ENCODE assay signal across 8 cellular contexts in the genomic region with DNA sequence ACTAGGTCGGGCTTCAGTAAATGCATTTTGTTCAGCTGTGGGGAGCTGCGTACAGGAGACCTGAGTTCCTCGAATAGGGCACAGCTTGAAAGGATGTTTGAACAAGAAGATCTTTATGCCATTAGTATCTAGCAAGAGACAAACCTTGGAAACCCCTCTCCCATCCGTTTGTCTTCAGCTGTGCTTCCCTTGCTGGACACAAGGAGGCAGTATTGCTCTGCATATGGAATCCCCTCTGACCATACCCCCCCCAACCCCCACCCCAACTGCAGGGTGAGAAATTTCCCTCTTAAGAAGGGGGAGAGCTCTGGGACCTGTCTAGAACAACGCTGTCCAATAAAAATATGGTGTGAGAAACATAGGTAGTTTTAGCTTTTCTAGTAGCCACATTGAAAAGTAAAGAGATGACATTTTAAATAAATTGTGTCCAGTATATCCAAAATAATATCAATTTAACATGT. TPM values are rescaled to one million over a fixed set of nuclear protein-coding genes. Genes with fewer than 3 reads are reported as not detected.
DNase-seq lines count a peak whose midpoint lies in the region; ATAC-seq and TF ChIP-seq lines count a peak whose summit lies in the region.

No MANE protein-coding gene starts in this region.

- H3K27ac ChIP-seq in lung (ENCODE audit: low read depth in 1 of 2, low read length in 1 of 2): no peak overlapping the region

- no peaks in the 10 kb centered on the region for H3K27me3 Mint-ChIP-seq in dendritic cell treated with granulocyte-macrophage colony-stimulating factor and Interleukin-4, amounts not matched to agents 40 ng/mL and 50 ng/mL, for 4 days

- no peaks in the 10 kb centered on the region for H3K9me3 ChIP-seq in lung (ENCODE audit: control insufficient read depth in 2 of 2, insufficient read depth in 1 of 2, low read length in 1 of 2)

- TF ChIP-seq CTCF in lung (IDR thresholded peaks at IDR 0.05; ENCODE audit: control extremely low read depth, extremely low read depth): peak; percentile 35

- peak overlapping the region; percentile 83 for H3K4me3 Mint-ChIP-seq in dendritic cell treated with granulocyte-macrophage colony-stimulating factor and Interleukin-4, amounts not matched to agents 40 ng/mL and 50 ng/mL, for 4 days

- H3K4me1 ChIP-seq in lung (ENCODE audit: control insufficient read depth in 2 of 2, insufficient read depth in 2 of 2, low read length in 2 of 2): peaks cover 0 to 4% of the 10 kb centered on the region in 2 donors

- in situ Hi-C loops in ACHN (cut with HindIII; ENCODE audit: low pct_ligation_motif_present, low pct_unique_long_range_greater_than_20kb, low sequenced_read_pairs): no loop called here

- peaks cover 40% of the 10 kb centered on the region for H3K36me3 Mint-ChIP-seq in dendritic cell treated with granulocyte-macrophage colony-stimulating factor and Interleukin-4, amounts not matched to agents 40 ng/mL and 50 ng/mL, for 4 days (ENCODE audit: low read depth)

- no peaks in the 10 kb centered on the region for H3K27me3 ChIP-seq in lung (ENCODE audit: control insufficient read depth, insufficient read depth)

- intact Hi-C loops in dendritic cell treated with granulocyte-macrophage colony-stimulating factor and Interleukin-4, amounts not matched to agents 40 ng/mL and 50 ng/mL, for 4 days (cut with micrococcal nuclease): loop anchor here (10.0 kb wide), 1 partner anchor 632 kb away; no protein-coding TSS in a partner anchor

- ATAC-seq in lung (ENCODE audit: insufficient read depth, low FRiP score) (no peak), GM21723 (IDR thresholded peaks at IDR 0.05; ENCODE audit: unreplicated experiment) (no peak)

- H3K4me1 Mint-ChIP-seq in dendritic cell treated with granulocyte-macrophage colony-stimulating factor and Interleukin-4, amounts not matched to agents 40 ng/mL and 50 ng/mL, for 4 days (ENCODE audit: low read depth): peaks cover 54% of the 10 kb centered on the region

- H3K9me3 Mint-ChIP-seq in dendritic cell treated with granulocyte-macrophage colony-stimulating factor and Interleukin-4, amounts not matched to agents 40 ng/mL and 50 ng/mL, for 4 days: no peaks in the 10 kb centered on the region

- WGBS in lung, 2 donors: 5 to 13% methylated on average over 5 of the region's 5 CpGs

- peak overlapping the region; percentile 88 for H3K4me3 ChIP-seq in lung

- H3K36me3 ChIP-seq in lung (ENCODE audit: control insufficient read depth in 2 of 2, insufficient read depth in 2 of 2, low read length in 2 of 2): no peaks in the 10 kb centered on the region

- no peak overlapping the region for H3K27ac Mint-ChIP-seq in dendritic cell treated with granulocyte-macrophage colony-stimulating factor and Interleukin-4, amounts not matched to agents 40 ng/mL and 50 ng/mL, for 4 days

- peak; percentile 78 for DNase-seq in ACHN
- peak; percentile 69 for DNase-seq in GM19238 (ENCODE audit: insufficient read length, low spot score)
- DNase-seq in NCI-H446 treated with DMSO at 0.1 percent for 48 hours (lab: John Stamatoyannopoulos, UW): peak; percentile 43
- peak; percentile 79 for DNase-seq in activated CD4-positive, alpha-beta T cell treated with anti-CD3 and anti-CD28 coated beads for 48 hours
- peak; percentile 57 for DNase-seq in lung (ENCODE audit: low spot score)
- DNase-seq in stimulated activated CD4-positive, alpha-beta T cell treated with anti-CD3 and anti-CD28 coated beads, TNF-alpha, amount 100 ng/mL, for 24 hours (ENCODE audit: low read depth in 3 of 3): peak; percentile 35 to 71 (median 52)

RNA-seq across cellular contexts. Expression of a gene that starts 1.6 kb away (rescaled TPM):
- total RNA-seq in lung: 1 to 10 TPM; 3.5 to 9.9 TPM
- polyA plus RNA-seq in lung: 1 to 10 TPM; 7.3 to 8.2 TPM

RNA-seq across cellular contexts. Expression of a gene that starts 11.3 kb away (rescaled TPM):
- 1 to 10 TPM; 3.7 to 6.6 TPM for total RNA-seq in lung
- 1 to 10 TPM; 4.8 to 9.1 TPM for polyA plus RNA-seq in lung

RNA-seq across cellular contexts. Expression of a gene that starts 58.2 kb away (rescaled TPM):
- total RNA-seq in lung: 10 to 100 TPM; 71.9 to 86.7 TPM
- 10 to 100 TPM; 40.0 to 45.1 TPM for polyA plus RNA-seq in lung
